ENCODE assay signal across 19 cellular contexts in the genomic region with DNA sequence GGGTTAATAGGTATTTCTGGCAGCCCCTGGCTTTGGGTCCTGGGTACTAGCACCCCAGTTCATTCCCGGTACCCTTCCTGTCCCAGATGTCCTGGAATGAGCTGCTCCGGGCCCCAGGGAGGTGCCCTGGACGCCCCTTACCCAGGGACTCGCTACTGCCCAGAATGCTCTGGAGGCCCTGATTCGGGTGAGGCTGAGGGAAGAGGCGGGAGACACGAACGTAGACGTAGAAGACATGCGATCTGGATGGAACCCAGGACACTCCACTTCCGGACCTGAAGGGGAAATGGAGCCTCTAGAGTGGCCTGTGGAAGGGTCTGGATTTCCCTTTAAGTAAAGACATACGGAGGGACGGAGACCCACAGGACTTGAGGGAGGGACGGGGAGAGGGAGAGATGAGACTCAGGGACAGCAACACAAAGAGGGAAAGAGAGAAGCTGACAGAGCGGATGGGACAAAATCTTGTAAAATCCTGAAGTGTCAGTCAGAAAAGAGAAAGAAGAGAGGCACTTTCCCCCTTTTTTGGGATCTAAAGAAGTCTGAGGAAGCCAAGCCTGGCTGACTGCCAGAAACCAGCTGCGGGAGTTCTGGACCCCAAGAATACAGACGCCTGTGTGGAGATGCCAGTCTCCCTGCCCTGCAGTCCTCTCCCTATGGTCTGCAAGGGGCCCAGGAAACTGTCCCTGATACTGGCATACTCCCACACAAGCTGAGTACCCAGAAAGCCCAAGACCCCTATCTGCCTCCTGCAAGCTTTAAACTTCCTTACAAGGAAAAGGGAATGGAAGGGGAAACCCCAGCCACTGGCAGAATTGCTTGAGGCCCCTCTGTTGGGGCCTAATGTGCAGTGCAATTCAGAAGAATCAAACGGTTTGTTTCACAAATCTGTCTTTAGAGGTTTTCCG. TPM values are rescaled to one million over a fixed set of nuclear protein-coding genes. Genes with fewer than 3 reads are reported as not detected.
DNase-seq lines count a peak whose midpoint lies in the region; ATAC-seq and TF ChIP-seq lines count a peak whose summit lies in the region.
"Had no signal": no experiment of that assay in that cellular context is flagged by ENCODE, and none has a peak within 500 bp of the region (broad histone marks: within the 10 kb centered on the region; RNA-seq: fewer than 3 reads in every experiment).

No MANE protein-coding gene starts in this region.

- no peaks in the 10 kb centered on the region for H3K9me3 Mint-ChIP-seq in endodermal cell

- TF ChIP-seq CTCF in endodermal cell (conservative IDR thresholded peaks at IDR 0.05): no peak

- ATAC-seq in GM18498 (IDR thresholded peaks at IDR 0.05; ENCODE audit: unreplicated experiment): no peak
- no peak for ATAC-seq in GM18868 (IDR thresholded peaks at IDR 0.05; ENCODE audit: unreplicated experiment)
- ATAC-seq: GM12878 had no signal

- H3K9ac ChIP-seq in endodermal cell (ENCODE audit: extremely low read depth, low read length, poor library complexity, severe bottlenecking) (no peak overlapping the region), rectal smooth muscle tissue (ENCODE audit: low read length) (no peak overlapping the region)

- H3K4me3 ChIP-seq in MG63 (peak overlapping the region; percentile 58), endodermal cell (ENCODE audit: low read length) (no peak overlapping the region), rectal smooth muscle tissue (ENCODE audit: low read length) (peak overlapping the region; percentile 2)
- H3K4me3 ChIP-seq: GM12878, lung had no signal

- H3K27ac Mint-ChIP-seq in endodermal cell: no peak overlapping the region

- DNase-seq in DMS79 treated with DMSO at 0.1 percent for 48 hours (lab: John Stamatoyannopoulos, UW): peak; percentile 29
- no peak for DNase-seq in DMS79 (lab: John Stamatoyannopoulos, UW)
- peak; percentile 72 for DNase-seq in MG63
- peak; percentile 73 for DNase-seq in endodermal cell
- DNase-seq in inferior parietal cortex (ENCODE audit: extremely low spot score): no peak
- DNase-seq: activated CD8-positive, alpha-beta memory T cell treated with anti-CD3 and anti-CD28 coated beads, Interleukin-2, amount 50 U/mL, for 48 hours; effector memory CD4-positive, alpha-beta T cell; heart right ventricle; KBM-7; NCI-H2171 treated with DMSO at 0.1 percent for 48 hours; Peyer's patch had no signal

- peak overlapping the region; percentile 31 for H3K4me3 Mint-ChIP-seq in endodermal cell

- peaks cover 100% of the 10 kb centered on the region for H3K27me3 Mint-ChIP-seq in endodermal cell (ENCODE audit: insufficient read depth)

- peaks cover 11% of the 10 kb centered on the region for H3K4me1 Mint-ChIP-seq in endodermal cell

- H3K36me3 ChIP-seq in MG63: no peaks in the 10 kb centered on the region
- H3K36me3 ChIP-seq in endodermal cell (ENCODE audit: control insufficient read depth, insufficient read depth, low read length): no peaks in the 10 kb centered on the region
- no peaks in the 10 kb centered on the region for H3K36me3 ChIP-seq in rectal smooth muscle tissue (ENCODE audit: control insufficient read depth, insufficient read depth, low read length)
- H3K36me3 ChIP-seq: ascending aorta, heart right ventricle, Peyer's patch had no signal

- 7 to 9% methylated on average over 13 to 19 of the region's 19 CpGs for WGBS in endodermal cell (ENCODE audit: insufficient coverage in 1 of 2, insufficient read length in 1 of 2), 2 experiments

- H3K27me3 ChIP-seq in MG63 (no peaks in the 10 kb centered on the region), endodermal cell (ENCODE audit: control insufficient read depth, insufficient read depth, low read length, poor library complexity, severe bottlenecking) (peaks cover 100% of the 10 kb centered on the region), rectal smooth muscle tissue (ENCODE audit: control insufficient read depth, insufficient read depth, low read length) (peaks cover 62% of the 10 kb centered on the region)

- H3K4me1 ChIP-seq in endodermal cell (ENCODE audit: control insufficient read depth, insufficient read depth, low read length) (no peaks in the 10 kb centered on the region), rectal smooth muscle tissue (ENCODE audit: control insufficient read depth, insufficient read depth, low read length) (no peaks in the 10 kb centered on the region)

- H3K9me3 ChIP-seq in MG63 (no peaks in the 10 kb centered on the region), endodermal cell (ENCODE audit: control insufficient read depth, low read length) (no peaks in the 10 kb centered on the region)
- H3K9me3 ChIP-seq: ascending aorta, heart right ventricle, Peyer's patch had no signal

- no peaks in the 10 kb centered on the region for H3K36me3 Mint-ChIP-seq in endodermal cell (ENCODE audit: low read depth)

- H3K27ac ChIP-seq in endodermal cell (ENCODE audit: low read depth, low read length): no peak overlapping the region
- H3K27ac ChIP-seq in rectal smooth muscle tissue (ENCODE audit: low read depth, low read length): no peak overlapping the region
- H3K27ac ChIP-seq: ascending aorta, heart right ventricle, Peyer's patch had no signal

RNA-seq across cellular contexts. Expression of a gene that starts 1.0 kb away (rescaled TPM):
- total RNA-seq in MG63 (2014; rRNA removed; shearing (Covaris generic); ENCODE audit: low replicate concordance): 6.1 and 10.2 TPM in 2 replicates
- not detected for total RNA-seq in endodermal cell
- polyA plus RNA-seq in endodermal cell (2013, experiment 1 of 2): 0.21 TPM
- not detected for polyA plus RNA-seq in endodermal cell (2013, experiment 2 of 2)
- total RNA-seq: ascending aorta, heart right ventricle, lung, pulmonary artery endothelial cell had no signal
- polyA plus RNA-seq: GM12878, heart right ventricle, lung had no signal

RNA-seq across cellular contexts. Expression of a gene that starts 6.6 kb away (rescaled TPM):
- 5.0 TPM in 1 of 2 replicates, not detected in the other for total RNA-seq in MG63 (2014; rRNA removed; shearing (Covaris generic); ENCODE audit: low replicate concordance)
- total RNA-seq in endodermal cell: not detected
- polyA plus RNA-seq in endodermal cell (2013, experiment 1 of 2): 0.68 TPM
- polyA plus RNA-seq in endodermal cell (2013, experiment 2 of 2): 0.58 TPM
- total RNA-seq: A172, ascending aorta, GM12878, heart right ventricle, lung, Peyer's patch, pulmonary artery endothelial cell had no signal
- polyA plus RNA-seq: heart right ventricle, lung had no signal

RNA-seq across cellular contexts. Expression of a gene that starts 7.3 kb away (rescaled TPM):
- not detected in 2 replicates for total RNA-seq in MG63 (2014; rRNA removed; shearing (Covaris generic); ENCODE audit: low replicate concordance)
- total RNA-seq in endodermal cell: not detected
- polyA plus RNA-seq in endodermal cell (2013, experiment 1 of 2): not detected
- not detected for polyA plus RNA-seq in endodermal cell (2013, experiment 2 of 2)
- total RNA-seq: A172, ascending aorta, GM12878, heart right ventricle, lung, Peyer's patch, pulmonary artery endothelial cell had no signal
- polyA plus RNA-seq: GM12878, heart right ventricle, lung had no signal

Comparison
In these comparisons a context has a peak if more than half of its experiments do, and no peak if none do; other contexts are left out.
1. DNase-seq: peak in DMS79 treated with DMSO at 0.1 percent for 48 hours (single experiment), MG63 (single experiment) and endodermal cell (single experiment); none in DMS79 (single experiment) and inferior parietal cortex (single experiment).